Comparison of ENCODE assay signal across 17 cellular contexts in genomic region chr1:18639335-18640055, GRCh38. TPM values are rescaled to one million over a fixed set of nuclear protein-coding genes. Genes with fewer than 3 reads are reported as not detected.
"Had no signal": no experiment of that assay in that cellular context is flagged by ENCODE, and none has a peak within 500 bp of the region (broad histone marks: within the 10 kb centered on the region; RNA-seq: fewer than 3 reads in every experiment).

No MANE protein-coding gene starts in this region.

- H3K4me3 ChIP-seq: heart left ventricle, ovary, sigmoid colon, thoracic aorta had no signal

- H3K36me3 Mint-ChIP-seq: natural killer cell treated with Interleukin-12 subunit alpha and Interleukin-12 subunit beta and Interleukin-15 and Interleukin-18, amount 100 ng/mL, for 72 hours had no signal

- ATAC-seq: activated CD4-positive, CD25-positive, alpha-beta regulatory T cell treated with anti-CD3 and anti-CD28 coated beads, Interleukin-2, amount 50 U/mL, for 24 hours; activated T-cell treated with anti-CD3 and anti-CD28 coated beads, Interleukin-2, amount 50 U/mL, for 4 hours; gastrocnemius medialis; heart left ventricle; natural killer cell treated with Interleukin-12 subunit alpha and Interleukin-12 subunit beta and Interleukin-15 and Interleukin-18, amount 100 ng/mL, for 72 hours had no signal

- FAIRE-seq: urothelium cell line had no signal

- H3K27ac Mint-ChIP-seq: activated CD4-positive, alpha-beta memory T cell treated with anti-CD3 and anti-CD28 coated beads, Interleukin-2, amount 10 ng/mL, durations not matched to agents 7 days and 5 days; dendritic cell treated with granulocyte-macrophage colony-stimulating factor and Interleukin-4, amounts not matched to agents 40 ng/mL and 50 ng/mL, for 4 days; natural killer cell treated with Interleukin-12 subunit alpha and Interleukin-12 subunit beta and Interleukin-15 and Interleukin-18, amount 100 ng/mL, for 72 hours had no signal

- H3K36me3 ChIP-seq: gastrocnemius medialis, heart left ventricle, ovary, sigmoid colon, thoracic aorta had no signal

- H3K27ac ChIP-seq: heart left ventricle, ovary, sigmoid colon, thoracic aorta had no signal

- H3K9me3 Mint-ChIP-seq: activated CD4-positive, alpha-beta memory T cell treated with anti-CD3 and anti-CD28 coated beads, Interleukin-2, amount 10 ng/mL, durations not matched to agents 7 days and 5 days; activated T-cell treated with anti-CD3 and anti-CD28 coated beads, Interleukin-2, amount 50 U/mL, for 4 hours; dendritic cell treated with granulocyte-macrophage colony-stimulating factor and Interleukin-4, amounts not matched to agents 40 ng/mL and 50 ng/mL, for 4 days; natural killer cell treated with Interleukin-12 subunit alpha and Interleukin-12 subunit beta and Interleukin-15 and Interleukin-18, amount 100 ng/mL, for 72 hours had no signal

- DNase-seq: activated CD4-positive, alpha-beta memory T cell treated with anti-CD3 and anti-CD28 coated beads, Interleukin-2, amount 10 ng/mL, durations not matched to agents 7 days and 5 days; activated gamma-delta T cell treated with Interleukin-2 at 50 U/mL for 16 hours; activated T-cell treated with anti-CD3 and anti-CD28 coated beads, Interleukin-2, amount 50 U/mL, for 4 hours; anterior cingulate cortex; cerebellar nuclear complex; erythroblast; gastrocnemius medialis; heart left ventricle; ovary; sigmoid colon; stimulated activated CD4-positive, alpha-beta T cell treated with anti-CD3 and anti-CD28 coated beads, Interleukin-1b, Interleukin-23, amount 100 ng/mL, for 48 hours had no signal

- H3K4me3 Mint-ChIP-seq: activated CD4-positive, alpha-beta memory T cell treated with anti-CD3 and anti-CD28 coated beads, Interleukin-2, amount 10 ng/mL, durations not matched to agents 7 days and 5 days; activated T-cell treated with anti-CD3 and anti-CD28 coated beads, Interleukin-2, amount 50 U/mL, for 4 hours; dendritic cell treated with granulocyte-macrophage colony-stimulating factor and Interleukin-4, amounts not matched to agents 40 ng/mL and 50 ng/mL, for 4 days; natural killer cell treated with Interleukin-12 subunit alpha and Interleukin-12 subunit beta and Interleukin-15 and Interleukin-18, amount 100 ng/mL, for 72 hours had no signal

- H3K27me3 ChIP-seq: ovary had no signal

- H3K9me3 ChIP-seq: gastrocnemius medialis, heart left ventricle, ovary, sigmoid colon, thoracic aorta had no signal

RNA-seq across cellular contexts. Expression of gene PAX7, which starts 8.8 kb away (rescaled TPM):
- total RNA-seq: activated CD4-positive, alpha-beta memory T cell treated with anti-CD3 and anti-CD28 coated beads, Interleukin-2, amount 10 ng/mL, durations not matched to agents 7 days and 5 days; activated T-cell treated with anti-CD3 and anti-CD28 coated beads, Interleukin-2, amount 50 U/mL, for 4 hours; heart left ventricle; mesenteric fat pad; natural killer cell treated with Interleukin-12 subunit alpha and Interleukin-12 subunit beta and Interleukin-15 and Interleukin-18, amount 100 ng/mL, for 72 hours; ovary; sigmoid colon; thoracic aorta had no signal
- polyA plus RNA-seq: heart left ventricle, ovary, sigmoid colon had no signal
